ENCODE assay signal across 18 cellular contexts in genomic region chr2:27988718-27989117, GRCh38.
A peak's percentile ranks its signal among the peaks of the same experiment; 100 is the strongest.
DNase-seq lines count a peak whose midpoint lies in the region; TF ChIP-seq lines count a peak whose summit lies in the region.
"Had no signal": no experiment of that assay in that cellular context is flagged by ENCODE, and none has a peak within 500 bp of the region (broad histone marks: within the 10 kb centered on the region; RNA-seq: fewer than 3 reads in every experiment).

No MANE protein-coding gene starts in this region.

- TF ChIP-seq POLR2A in prostate gland (IDR thresholded peaks at IDR 0.05) (no peak), Peyer's patch (IDR thresholded peaks at IDR 0.05) (no peak)

- H3K36me3 ChIP-seq in parathyroid adenoma (ENCODE audit: control insufficient read depth, insufficient read depth, low read length) (no peaks in the 10 kb centered on the region), prostate gland (no peaks in the 10 kb centered on the region), Peyer's patch (no peaks in the 10 kb centered on the region)
- H3K36me3 ChIP-seq: SJSA1 had no signal

- H3K9me3 Mint-ChIP-seq in activated T-cell treated with anti-CD3 and anti-CD28 coated beads, Interleukin-2, amount 50 U/mL, for 24 hours, result peaks cover 12% of the 10 kb centered on the region
- H3K9me3 Mint-ChIP-seq in HFFc6, result no peaks in the 10 kb centered on the region
- H3K9me3 Mint-ChIP-seq in activated naive CD8-positive, alpha-beta T cell treated with anti-CD3 and anti-CD28 coated beads for 36 hours, result peaks cover 10% of the 10 kb centered on the region
- H3K9me3 Mint-ChIP-seq: type B pancreatic cell had no signal

- H3K4me2 ChIP-seq in parathyroid adenoma (ENCODE audit: low read length), result peak overlapping the region; percentile 33
- H3K4me2 ChIP-seq: BLaER1 treated with 17β-estradiol and CSF1 and Interleukin-3, amounts not matched to agents 10 nM and 100 nM had no signal

- 69% methylated on average over 2 of the region's 2 CpGs for WGBS in prostate gland

- no peaks in the 10 kb centered on the region for H3K79me2 ChIP-seq in parathyroid adenoma

- H3K4me3 ChIP-seq in parathyroid adenoma (ENCODE audit: low read depth, low read length) (no peak overlapping the region), prostate gland (no peak overlapping the region), Peyer's patch (no peak overlapping the region)
- H3K4me3 ChIP-seq: BLaER1 treated with 17β-estradiol and CSF1 and Interleukin-3, amounts not matched to agents 10 nM and 100 nM; body of pancreas; SJSA1 had no signal

- TF ChIP-seq CTCF in HFFc6 (IDR thresholded peaks at IDR 0.05) (no peak), parathyroid adenoma (IDR thresholded peaks at IDR 0.05) (no peak), prostate gland (IDR thresholded peaks at IDR 0.05) (no peak), Peyer's patch (IDR thresholded peaks at IDR 0.05) (no peak)

- peak overlapping the region; percentile 28 for H3K4me3 Mint-ChIP-seq in activated T-cell treated with anti-CD3 and anti-CD28 coated beads, Interleukin-2, amount 50 U/mL, for 24 hours
- peak overlapping the region; percentile 58; the same call in 1 of the 2 replicates for H3K4me3 Mint-ChIP-seq in HFFc6
- H3K4me3 Mint-ChIP-seq in activated naive CD8-positive, alpha-beta T cell treated with anti-CD3 and anti-CD28 coated beads for 36 hours, result no peak overlapping the region
- H3K4me3 Mint-ChIP-seq: type B pancreatic cell had no signal

- peaks cover 45% of the 10 kb centered on the region for H3K36me3 Mint-ChIP-seq in activated T-cell treated with anti-CD3 and anti-CD28 coated beads, Interleukin-2, amount 50 U/mL, for 24 hours (ENCODE audit: low read depth)
- H3K36me3 Mint-ChIP-seq in HFFc6 (ENCODE audit: low read depth), result peaks cover 7% of the 10 kb centered on the region
- H3K36me3 Mint-ChIP-seq in activated naive CD8-positive, alpha-beta T cell treated with anti-CD3 and anti-CD28 coated beads for 36 hours, result peaks cover 26% of the 10 kb centered on the region
- H3K36me3 Mint-ChIP-seq: type B pancreatic cell had no signal

- no peak overlapping the region for H3K9ac ChIP-seq in parathyroid adenoma
- H3K9ac ChIP-seq: BLaER1 treated with 17β-estradiol and CSF1 and Interleukin-3, amounts not matched to agents 10 nM and 100 nM had no signal

- no peak overlapping the region for H3K27ac ChIP-seq in parathyroid adenoma
- H3K27ac ChIP-seq in prostate gland, result no peak overlapping the region
- no peak overlapping the region for H3K27ac ChIP-seq in Peyer's patch
- H3K27ac ChIP-seq: BLaER1 treated with 17β-estradiol and CSF1 and Interleukin-3, amounts not matched to agents 10 nM and 100 nM; body of pancreas; SJSA1 had no signal

- no peaks in the 10 kb centered on the region for H3K27me3 Mint-ChIP-seq in activated T-cell treated with anti-CD3 and anti-CD28 coated beads, Interleukin-2, amount 50 U/mL, for 24 hours
- H3K27me3 Mint-ChIP-seq in HFFc6 (ENCODE audit: insufficient read depth), result no peaks in the 10 kb centered on the region
- no peaks in the 10 kb centered on the region for H3K27me3 Mint-ChIP-seq in activated naive CD8-positive, alpha-beta T cell treated with anti-CD3 and anti-CD28 coated beads for 36 hours
- H3K27me3 Mint-ChIP-seq: type B pancreatic cell had no signal

- H3K27me3 ChIP-seq in parathyroid adenoma (ENCODE audit: control insufficient read depth, insufficient read depth, low read length), result no peaks in the 10 kb centered on the region
- H3K27me3 ChIP-seq in prostate gland (replicated peaks; ENCODE audit: insufficient read depth), result no peaks in the 10 kb centered on the region
- H3K27me3 ChIP-seq in Peyer's patch, result no peaks in the 10 kb centered on the region
- H3K27me3 ChIP-seq: BLaER1 treated with 17β-estradiol and CSF1 and Interleukin-3, amounts not matched to agents 10 nM and 100 nM; body of pancreas; SJSA1 had no signal

- H3K9me3 ChIP-seq in parathyroid adenoma (ENCODE audit: control insufficient read depth, low read length) (no peaks in the 10 kb centered on the region), prostate gland (no peaks in the 10 kb centered on the region), Peyer's patch (no peaks in the 10 kb centered on the region)
- H3K9me3 ChIP-seq: body of pancreas, SJSA1 had no signal

- H3K27ac Mint-ChIP-seq in activated T-cell treated with anti-CD3 and anti-CD28 coated beads, Interleukin-2, amount 50 U/mL, for 24 hours, result peak overlapping the region; percentile 76
- H3K27ac Mint-ChIP-seq in HFFc6, result no peak overlapping the region
- peak overlapping the region; percentile 53 for H3K27ac Mint-ChIP-seq in activated naive CD8-positive, alpha-beta T cell treated with anti-CD3 and anti-CD28 coated beads for 36 hours
- H3K27ac Mint-ChIP-seq: type B pancreatic cell had no signal

- H3K4me1 ChIP-seq in parathyroid adenoma (peaks cover 13% of the 10 kb centered on the region), prostate gland (replicated peaks) (no peaks in the 10 kb centered on the region), Peyer's patch (no peaks in the 10 kb centered on the region)
- H3K4me1 ChIP-seq: body of pancreas had no signal

- no peak for DNase-seq in activated T-cell treated with anti-CD3 and anti-CD28 coated beads, Interleukin-2, amount 50 U/mL, for 24 hours
- no peak for DNase-seq in activated T-cell treated with anti-CD3 and anti-CD28 coated beads, Interleukin-2, amount 50 U/mL, for 48 hours
- DNase-seq in HFFc6, result no peak
- DNase-seq in activated naive CD8-positive, alpha-beta T cell treated with anti-CD3 and anti-CD28 coated beads for 36 hours, result no peak
- DNase-seq in prostate gland (ENCODE audit: low spot score), result no peak
- DNase-seq in NK-92 (lab: John Stamatoyannopoulos, UW; ENCODE audit: unreplicated experiment), result no peak
- DNase-seq in Peyer's patch, result no peak
- DNase-seq: body of pancreas; effector CD4-positive, alpha-beta T cell; EL; mesenchymal stem cell; NCI-H1105 treated with DMSO at 0.1 percent for 48 hours; NCI-H2081 treated with DMSO at 0.1 percent for 48 hours; right cardiac atrium had no signal

- peaks cover 59% of the 10 kb centered on the region for H3K4me1 Mint-ChIP-seq in activated T-cell treated with anti-CD3 and anti-CD28 coated beads, Interleukin-2, amount 50 U/mL, for 24 hours (ENCODE audit: low read depth)
- H3K4me1 Mint-ChIP-seq in HFFc6 (ENCODE audit: low read depth), result peaks cover 59% of the 10 kb centered on the region
- H3K4me1 Mint-ChIP-seq in activated naive CD8-positive, alpha-beta T cell treated with anti-CD3 and anti-CD28 coated beads for 36 hours, result peaks cover 31% of the 10 kb centered on the region

- no peak overlapping the region for H2AFZ ChIP-seq in parathyroid adenoma

- intact Hi-C loops in prostate gland (cut with DNase I), result no loop called here
